Comparison of ENCODE assay signal across 14 cellular contexts in genomic region chr2:77831068-77831467, GRCh38.
DNase-seq lines count a peak whose midpoint lies in the region; ATAC-seq, FAIRE-seq and TF ChIP-seq lines count a peak whose summit lies in the region.
"Had no signal": no experiment of that assay in that cellular context is flagged by ENCODE, and none has a peak within 500 bp of the region (broad histone marks: within the 10 kb centered on the region; RNA-seq: fewer than 3 reads in every experiment).

No MANE protein-coding gene starts in this region.

- H3K27me3 Mint-ChIP-seq in type B pancreatic cell: no peaks in the 10 kb centered on the region
- H3K27me3 Mint-ChIP-seq in stimulated activated naive CD8-positive, alpha-beta T cell treated with anti-CD3 and anti-CD28 coated beads, Interleukin-15, amount 100 ng/mL, for 72 hours: no peaks in the 10 kb centered on the region
- H3K27me3 Mint-ChIP-seq: CD8-positive, alpha-beta memory T cell had no signal

- H3K27me3 ChIP-seq in hepatocyte (no peaks in the 10 kb centered on the region), breast epithelium (no peaks in the 10 kb centered on the region), MG63 (no peaks in the 10 kb centered on the region)

- no peaks in the 10 kb centered on the region for H3K9me2 ChIP-seq in hepatocyte (replicated peaks; ENCODE audit: insufficient read depth)

- no peak overlapping the region for H3K27ac Mint-ChIP-seq in type B pancreatic cell
- H3K27ac Mint-ChIP-seq in stimulated activated naive CD8-positive, alpha-beta T cell treated with anti-CD3 and anti-CD28 coated beads, Interleukin-15, amount 100 ng/mL, for 72 hours: no peak overlapping the region
- H3K27ac Mint-ChIP-seq: CD14-positive monocyte; CD8-positive, alpha-beta memory T cell; GM23338 had no signal

- POLR2A ChIA-PET in A549 (lab: Yijun Ruan, JAX): no interaction called here

- no peaks in the 10 kb centered on the region for H4K20me1 ChIP-seq in hepatocyte (ENCODE audit: insufficient read depth, poor library complexity, severe bottlenecking)

- TF ChIP-seq CTCF in A549 (IDR thresholded peaks at IDR 0.05) (no peak), hepatocyte (IDR thresholded peaks at IDR 0.05; ENCODE audit: poor library complexity) (no peak), type B pancreatic cell (conservative IDR thresholded peaks at IDR 0.05) (no peak), breast epithelium (IDR thresholded peaks at IDR 0.05) (no peak)

- WGBS in A549 (ENCODE audit: missing lambda C conversion rate): 29% methylated on average over 2 of the region's 2 CpGs
- 78% methylated on average over 2 of the region's 2 CpGs for WGBS in hepatocyte (ENCODE audit: low lambda C conversion rate, missing lambda C conversion rate)

- peaks cover 17% of the 10 kb centered on the region for H3K9me3 Mint-ChIP-seq in type B pancreatic cell
- peaks cover 30 to 61% of the 10 kb centered on the region in 2 donors for H3K9me3 Mint-ChIP-seq in stimulated activated naive CD8-positive, alpha-beta T cell treated with anti-CD3 and anti-CD28 coated beads, Interleukin-15, amount 100 ng/mL, for 72 hours

- H3K36me3 ChIP-seq in hepatocyte (replicated peaks; ENCODE audit: insufficient read depth, low read depth) (no peaks in the 10 kb centered on the region), breast epithelium (no peaks in the 10 kb centered on the region), MG63 (no peaks in the 10 kb centered on the region)
- H3K36me3 ChIP-seq: HAP-1 had no signal

- no peak for ATAC-seq in A549
- no peak for ATAC-seq in stimulated activated naive CD8-positive, alpha-beta T cell treated with anti-CD3 and anti-CD28 coated beads, Interleukin-15, amount 100 ng/mL, for 72 hours
- ATAC-seq: GM12878, GM23338 had no signal

- DNase-seq in A549 (ENCODE audit: low read depth in 1 of 2, low spot score in 1 of 2): no peak
- DNase-seq in HT-29 (ENCODE audit: low spot score): peak; percentile 70
- DNase-seq in hepatocyte (ENCODE audit: low spot score): peak; percentile 11
- no peak for DNase-seq in type B pancreatic cell (ENCODE audit: extremely low spot score, unreplicated experiment)
- DNase-seq in breast epithelium (ENCODE audit: low spot score in 2 of 2): no peak
- DNase-seq in stimulated activated naive CD8-positive, alpha-beta T cell treated with anti-CD3 and anti-CD28 coated beads, Interleukin-15, amount 100 ng/mL, for 72 hours: no peak
- DNase-seq in MG63: no peak
- DNase-seq: Caco-2; CD8-positive, alpha-beta memory T cell had no signal

- peak overlapping the region; percentile 24 for H3K4me3 Mint-ChIP-seq in type B pancreatic cell
- no peak overlapping the region for H3K4me3 Mint-ChIP-seq in stimulated activated naive CD8-positive, alpha-beta T cell treated with anti-CD3 and anti-CD28 coated beads, Interleukin-15, amount 100 ng/mL, for 72 hours
- H3K4me3 Mint-ChIP-seq: CD14-positive monocyte; CD8-positive, alpha-beta memory T cell; GM23338 had no signal

- intact Hi-C loops in breast epithelium (cut with DNase I; ENCODE audit: low total_unique reads): no loop called here

- TF ChIP-seq RAD21 in A549 (conservative IDR thresholded peaks at IDR 0.05 in 1 of 2, IDR thresholded peaks at IDR 0.05 in 1 of 2): no peak

- peak; percentile 18 for FAIRE-seq in A549 (lab: Jason Lieb, UNC)
- FAIRE-seq: GM12878, GM18507 had no signal

- no peak for TF ChIP-seq POLR2A in A549 (IDR thresholded peaks at IDR 0.05; ENCODE audit: low read length)
- TF ChIP-seq POLR2A in breast epithelium (IDR thresholded peaks at IDR 0.05): no peak

- CTCF ChIA-PET in A549 (lab: Yijun Ruan, JAX): no interaction called here

- TF ChIP-seq EP300 in A549 (IDR thresholded peaks at IDR 0.05): no peak

- H3K4me2 ChIP-seq in A549 (no peak overlapping the region), hepatocyte (no peak overlapping the region)
- H3K4me2 ChIP-seq: GM23338 had no signal

- no peaks in the 10 kb centered on the region for H3K4me1 ChIP-seq in A549
- no peaks in the 10 kb centered on the region for H3K4me1 ChIP-seq in hepatocyte (ENCODE audit: insufficient read depth)
- H3K4me1 ChIP-seq in breast epithelium: no peaks in the 10 kb centered on the region
- H3K4me1 ChIP-seq: Caco-2, HAP-1 had no signal

- H3K36me3 Mint-ChIP-seq in type B pancreatic cell: no peaks in the 10 kb centered on the region
- H3K36me3 Mint-ChIP-seq: CD14-positive monocyte had no signal

- H3K27ac ChIP-seq in A549 (no peak overlapping the region), hepatocyte (peak overlapping the region; percentile 15), breast epithelium (no peak overlapping the region)

- H2AFZ ChIP-seq in hepatocyte: no peak overlapping the region
- H2AFZ ChIP-seq: GM23338 had no signal

- peaks cover 42% of the 10 kb centered on the region for H3K9me3 ChIP-seq in A549
- no peaks in the 10 kb centered on the region for H3K9me3 ChIP-seq in hepatocyte (ENCODE audit: low read depth)
- peaks cover 4 to 43% of the 10 kb centered on the region in 2 donors for H3K9me3 ChIP-seq in breast epithelium
- H3K9me3 ChIP-seq in MG63: no peaks in the 10 kb centered on the region
- H3K9me3 ChIP-seq: HAP-1 had no signal

- H3K4me3 ChIP-seq in A549: no peak overlapping the region
- H3K4me3 ChIP-seq in hepatocyte: no peak overlapping the region
- H3K4me3 ChIP-seq in breast epithelium: no peak overlapping the region
- no peak overlapping the region for H3K4me3 ChIP-seq in MG63
- H3K4me3 ChIP-seq: GM12878, GM23338, HAP-1 had no signal

- no peaks in the 10 kb centered on the region for H3K4me1 Mint-ChIP-seq in type B pancreatic cell (ENCODE audit: unreplicated experiment)
- no peaks in the 10 kb centered on the region for H3K4me1 Mint-ChIP-seq in stimulated activated naive CD8-positive, alpha-beta T cell treated with anti-CD3 and anti-CD28 coated beads, Interleukin-15, amount 100 ng/mL, for 72 hours
- H3K4me1 Mint-ChIP-seq: CD14-positive monocyte; CD8-positive, alpha-beta memory T cell had no signal

- H3K79me2 ChIP-seq in hepatocyte: no peaks in the 10 kb centered on the region

TF ChIP-seq in A549, 52 proteins besides CTCF, POLR2A, EP300 and RAD21:
- no peak for TF ChIP-seq BHLHE40 (IDR thresholded peaks at IDR 0.05; ENCODE audit: low read depth, low read length)
- no peak for TF ChIP-seq ZSCAN20 (CRISPR knock-in tag; IDR thresholded peaks at IDR 0.05)

Comparison
In these comparisons a context has a peak if more than half of its experiments do, and no peak if none do; other contexts are left out.
1. DNase-seq: peak in HT-29 (single experiment) and hepatocyte (single experiment); none in A549 (0 of 2), type B pancreatic cell (single experiment), breast epithelium (0 of 2), stimulated activated naive CD8-positive, alpha-beta T cell treated with anti-CD3 and anti-CD28 coated beads, Interleukin-15, amount 100 ng/mL, for 72 hours (0 of 2) and MG63 (single experiment).